Comparison of ENCODE assay signal across 8 cellular contexts in genomic region chr6:168895102-168895812, GRCh38.
DNase-seq lines count a peak whose midpoint lies in the region; ATAC-seq and TF ChIP-seq lines count a peak whose summit lies in the region.

No MANE protein-coding gene starts in this region.

- H3K4me3 Mint-ChIP-seq in MCF 10A (ENCODE audit: unreplicated experiment) = peak overlapping the region; percentile 35

- CTCF ChIA-PET in MCF 10A (lab: Yijun Ruan, JAX) = interaction anchor here (0.6 to 10.7 kb wide), 9 partner anchors 9 to 1635 kb away, joined by 3 to 68 read pairs (median 6); no protein-coding TSS in a partner anchor

- peak; percentile 99 for ATAC-seq in GM18502 (IDR thresholded peaks at IDR 0.05; ENCODE audit: poor library complexity, unreplicated experiment)
- ATAC-seq in HG02973 (IDR thresholded peaks at IDR 0.05; ENCODE audit: unreplicated experiment) = peak; percentile 97

- no peaks in the 10 kb centered on the region for H3K36me3 Mint-ChIP-seq in MCF 10A (ENCODE audit: insufficient read depth, unreplicated experiment)

- TF ChIP-seq CTCF in VCaP (conservative IDR thresholded peaks at IDR 0.05) (peak; percentile 93), MCF 10A (IDR thresholded peaks at IDR 0.05; ENCODE audit: unreplicated experiment) (peak; percentile 93)

- POLR2A ChIA-PET in MCF 10A (lab: Yijun Ruan, JAX) = interaction anchor here (0.6 to 1.6 kb wide), 3 partner anchors 112 to 1665 kb away, joined by 3 to 4 read pairs (median 4); no protein-coding TSS in a partner anchor

- DNase-seq in 8988T (peak; percentile 86), NCI-H2081 (lab: John Stamatoyannopoulos, UW) (peak; percentile 65 to 76), MCF 10A (ENCODE audit: unreplicated experiment) (peak; percentile 75), iris pigment epithelial cell (ENCODE audit: low read depth) (peak; percentile 66)
- DNase-seq in stimulated activated CD4-positive, alpha-beta T cell treated with anti-CD3 and anti-CD28 coated beads, Interleukin-12 subunit alpha, Interleukin-12 subunit beta, amount 100 ng/mL, for 24 hours (ENCODE audit: low read depth in 2 of 2) = peak; percentile 49 to 75

- H3K4me1 Mint-ChIP-seq in MCF 10A (ENCODE audit: insufficient read depth, unreplicated experiment) = no peaks in the 10 kb centered on the region

- intact Hi-C loops in MCF 10A (cut with micrococcal nuclease) = loop anchor here (1.0 to 10.0 kb wide), 5 partner anchors 62 to 1622 kb away; partner anchors contain the start of gene DLL1

- no peak overlapping the region for H3K27ac Mint-ChIP-seq in MCF 10A (ENCODE audit: low read depth, unreplicated experiment)

- peak overlapping the region; percentile 95 for H3K27ac ChIP-seq in VCaP

- no peaks in the 10 kb centered on the region for H3K9me3 Mint-ChIP-seq in MCF 10A (ENCODE audit: unreplicated experiment)

- peaks cover 35% of the 10 kb centered on the region for H3K27me3 Mint-ChIP-seq in MCF 10A (ENCODE audit: insufficient read depth, unreplicated experiment)

- BruUV-seq in MCF 10A (replicated peaks; lab: Mats Ljungman, UMichigan) = no TSS peak

Comparison
In these comparisons a context has a peak if more than half of its experiments do, and no peak if none do; other contexts are left out.
1. Peak in every context shown above with its lines: DNase-seq, ATAC-seq and H3K27ac ChIP-seq.